Comparison of ENCODE assay signal across 8 cellular contexts in genomic region chr1:43554444-43554992, GRCh38. TPM values are rescaled to one million over a fixed set of nuclear protein-coding genes. Genes with fewer than 3 reads are reported as not detected.
DNase-seq lines count a peak whose midpoint lies in the region; ATAC-seq, FAIRE-seq and TF ChIP-seq lines count a peak whose summit lies in the region.

No MANE protein-coding gene starts in this region.

- H3K27ac ChIP-seq in kidney (ENCODE audit: low read depth in 2 of 2, low read length in 2 of 2) = no peak overlapping the region

- H3K9me3 ChIP-seq in kidney (ENCODE audit: control insufficient read depth in 1 of 2, low read length in 2 of 2) = no peaks in the 10 kb centered on the region

- no peak for DNase-seq in activated T-cell treated with anti-CD3 and anti-CD28 coated beads, Interleukin-2, amount 50 U/mL, for 4 hours
- DNase-seq in activated T-cell treated with anti-CD3 and anti-CD28 coated beads, Interleukin-2, amount 50 U/mL, for 1 hour = no peak
- DNase-seq in NCI-H2029 treated with DMSO at 0.1 percent for 48 hours (lab: John Stamatoyannopoulos, UW) = peak; percentile 33
- no peak for DNase-seq in activated naive CD4-positive, alpha-beta T cell treated with anti-CD3 and anti-CD28 coated beads, Interleukin-2, amount 50 U/mL, for 72 hours (ENCODE audit: low spot score in 2 of 2)
- DNase-seq in kidney = no peak
- no peak for DNase-seq in amniotic stem cell (lab: John Stamatoyannopoulos, UW)
- DNase-seq in RCC 7860 (ENCODE audit: low spot score) = no peak

- no peak for FAIRE-seq in kidney (lab: Jason Lieb, UNC)
- FAIRE-seq in RCC 7860 (lab: Jason Lieb, UNC) = no peak

- no peak overlapping the region for H3K4me3 ChIP-seq in kidney (ENCODE audit: low read length in 2 of 2)

- H3K4me1 Mint-ChIP-seq in activated T-cell treated with anti-CD3 and anti-CD28 coated beads, Interleukin-2, amount 50 U/mL, for 4 hours (ENCODE audit: low read depth) = peaks cover 10% of the 10 kb centered on the region

- H3K9me3 Mint-ChIP-seq in activated T-cell treated with anti-CD3 and anti-CD28 coated beads, Interleukin-2, amount 50 U/mL, for 4 hours = no peaks in the 10 kb centered on the region
- no peaks in the 10 kb centered on the region for H3K9me3 Mint-ChIP-seq in activated naive CD4-positive, alpha-beta T cell treated with anti-CD3 and anti-CD28 coated beads, Interleukin-2, amount 50 U/mL, for 72 hours

- no peaks in the 10 kb centered on the region for H3K36me3 Mint-ChIP-seq in activated T-cell treated with anti-CD3 and anti-CD28 coated beads, Interleukin-2, amount 50 U/mL, for 4 hours (ENCODE audit: insufficient read depth)
- H3K36me3 Mint-ChIP-seq in activated naive CD4-positive, alpha-beta T cell treated with anti-CD3 and anti-CD28 coated beads, Interleukin-2, amount 50 U/mL, for 72 hours = no peaks in the 10 kb centered on the region

- peak; percentile 17 for TF ChIP-seq CTCF in kidney (IDR thresholded peaks at IDR 0.05; ENCODE audit: borderline replicate concordance, extremely low read depth, insufficient read depth)

- no peak overlapping the region for H3K4me3 Mint-ChIP-seq in activated T-cell treated with anti-CD3 and anti-CD28 coated beads, Interleukin-2, amount 50 U/mL, for 4 hours

- no peak overlapping the region for H3K9ac ChIP-seq in kidney (ENCODE audit: low read length in 2 of 2)

- H3K36me3 ChIP-seq in kidney (ENCODE audit: control insufficient read depth in 1 of 2, insufficient read depth in 2 of 2, low read length in 2 of 2) = peaks cover 3 to 11% of the 10 kb centered on the region in 2 donors

- peak; percentile 41 to 76 for ATAC-seq in activated T-cell treated with anti-CD3 and anti-CD28 coated beads, Interleukin-2, amount 50 U/mL, for 4 hours
- ATAC-seq in activated naive CD4-positive, alpha-beta T cell treated with anti-CD3 and anti-CD28 coated beads, Interleukin-2, amount 50 U/mL, for 72 hours = peak; percentile 57
- ATAC-seq in HG02840 (IDR thresholded peaks at IDR 0.05; ENCODE audit: low FRiP score, unreplicated experiment) = no peak

- intact Hi-C loops in kidney (cut with DNase I) = no loop called here

- H3K27me3 Mint-ChIP-seq in activated T-cell treated with anti-CD3 and anti-CD28 coated beads, Interleukin-2, amount 50 U/mL, for 4 hours (ENCODE audit: low read depth) = peaks cover 8% of the 10 kb centered on the region

- H3K4me1 ChIP-seq in kidney (ENCODE audit: control insufficient read depth in 1 of 2, insufficient read depth in 1 of 2, low read depth in 1 of 2, low read length in 2 of 2) = peaks cover 0 to 40% of the 10 kb centered on the region in 2 donors

- peak overlapping the region in 1 of 2 donors; percentile 37 for H3K27ac Mint-ChIP-seq in activated naive CD4-positive, alpha-beta T cell treated with anti-CD3 and anti-CD28 coated beads, Interleukin-2, amount 50 U/mL, for 72 hours

RNA-seq across cellular contexts. Expression of gene PTPRF, which starts 23.8 kb away (rescaled TPM):
- total RNA-seq in activated T-cell treated with anti-CD3 and anti-CD28 coated beads, Interleukin-2, amount 50 U/mL, for 4 hours = under 1 TPM; 0.86 to 0.95 (median 0.92) TPM
- total RNA-seq in activated naive CD4-positive, alpha-beta T cell treated with anti-CD3 and anti-CD28 coated beads, Interleukin-2, amount 50 U/mL, for 72 hours = 10 to 100 TPM in 1 of 2 donors, under 1 TPM in 1; 0.25 to 21.9 TPM
- 197 TPM for total RNA-seq in kidney
- polyA plus RNA-seq in kidney (ENCODE audit: insufficient read depth, low read depth, low replicate concordance) = 39.5 TPM
